ENCODE assay signal across 8 cellular contexts in genomic region chr18:43482600-43482999, GRCh38.
"Had no signal": no experiment of that assay in that cellular context is flagged by ENCODE, and none has a peak within 500 bp of the region (broad histone marks: within the 10 kb centered on the region; RNA-seq: fewer than 3 reads in every experiment).

No MANE protein-coding gene starts in this region.

- H2AFZ ChIP-seq: GM23338 had no signal

- H3K4me3 ChIP-seq: GM23338, K562 had no signal

- H3K27ac ChIP-seq: HL-60 had no signal

- H3K27ac Mint-ChIP-seq: GM23338, H9 had no signal

- H3K4me2 ChIP-seq: GM23338 had no signal

- H3K4me1 Mint-ChIP-seq: GM23338, H9 had no signal

- H3K4me3 Mint-ChIP-seq: GM23338, H9 had no signal

- ATAC-seq: GM23338, K562 had no signal

- DNase-seq: H9, HCEC 1CT, IMR-90 had no signal

- FAIRE-seq: H1, H54, K562 had no signal
